11 cellular contexts compared by ENCODE assay signal in the genomic region with DNA sequence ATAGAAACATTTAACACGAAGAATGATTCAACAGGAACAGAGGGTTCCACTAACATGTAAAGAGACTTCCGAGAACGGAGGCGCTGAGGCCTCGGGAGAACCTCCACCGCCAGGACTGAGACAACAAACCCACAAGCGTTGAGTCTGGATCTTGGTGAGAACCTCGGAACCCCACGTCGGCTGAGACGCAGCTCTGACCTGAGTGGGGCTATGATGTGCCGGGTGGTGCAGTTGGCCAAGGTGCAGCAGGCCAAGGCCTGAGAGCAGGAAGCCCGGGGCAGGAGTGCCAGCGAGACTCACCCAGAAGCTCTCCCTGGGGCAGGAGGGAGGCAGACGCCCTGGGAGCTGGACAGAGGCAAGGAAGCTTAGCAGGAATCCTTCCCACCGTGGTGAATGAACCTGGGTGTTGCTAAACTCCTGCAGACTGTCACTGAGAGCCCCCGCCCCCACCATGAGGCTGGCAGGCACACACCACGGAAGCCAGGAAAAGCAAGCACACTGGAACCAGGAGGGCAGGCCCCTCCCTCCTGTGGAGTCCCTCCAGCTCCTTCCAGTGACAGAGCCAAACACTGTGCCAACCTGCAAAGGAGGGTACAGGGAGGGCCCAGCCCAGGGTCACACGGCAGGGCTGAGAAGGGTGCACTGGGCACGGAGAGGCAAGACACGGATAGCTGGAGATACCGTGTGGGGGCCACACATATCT. TPM values are rescaled to one million over a fixed set of nuclear protein-coding genes. Genes with fewer than 3 reads are reported as not detected.
A peak's percentile ranks its signal among the peaks of the same experiment; 100 is the strongest.
DNase-seq lines count a peak whose midpoint lies in the region; ATAC-seq and TF ChIP-seq lines count a peak whose summit lies in the region.
"Had no signal": no experiment of that assay in that cellular context is flagged by ENCODE, and none has a peak within 500 bp of the region (broad histone marks: within the 10 kb centered on the region; RNA-seq: fewer than 3 reads in every experiment).

No MANE protein-coding gene starts in this region.

- no peak overlapping the region for H3K4me3 ChIP-seq in SK-N-SH (ENCODE audit: low read depth in 2 of 2, low read length in 1 of 2)
- no peak overlapping the region for H3K4me3 ChIP-seq in breast epithelium
- H3K4me3 ChIP-seq in right lobe of liver = no peak overlapping the region
- no peak overlapping the region for H3K4me3 ChIP-seq in stomach smooth muscle (ENCODE audit: low read length in 2 of 2)
- H3K4me3 ChIP-seq: thoracic aorta had no signal

- no peak overlapping the region for H3K9ac ChIP-seq in SK-N-SH
- H3K9ac ChIP-seq in stomach smooth muscle (ENCODE audit: low read length in 2 of 2) = no peak overlapping the region

- TF ChIP-seq EP300 in SK-N-SH (IDR thresholded peaks at IDR 0.05; ENCODE audit: borderline replicate concordance in 1 of 2, low read depth in 1 of 2, low read length in 1 of 2) = no peak

- POLR2A ChIA-PET in SK-N-SH (lab: Yijun Ruan, JAX) = no interaction called here

- peaks cover 16 to 61% of the 10 kb centered on the region in 2 experiments for H3K36me3 ChIP-seq in SK-N-SH (replicated peaks in 1 of 2; ENCODE audit: control insufficient read depth in 1 of 2, insufficient read depth in 2 of 2, low read length in 1 of 2)
- no peaks in the 10 kb centered on the region for H3K36me3 ChIP-seq in breast epithelium
- H3K36me3 ChIP-seq in right lobe of liver = peaks cover 0 to 35% (median 5%) of the 10 kb centered on the region in 4 donors
- peaks cover 31 to 33% of the 10 kb centered on the region in 2 donors for H3K36me3 ChIP-seq in stomach smooth muscle (ENCODE audit: control insufficient read depth in 2 of 2, insufficient read depth in 2 of 2, low read length in 2 of 2)

- DNase-seq in SK-N-SH = peak; percentile 15
- DNase-seq in breast epithelium (ENCODE audit: low spot score in 2 of 2) = peak in 1 of 2 donors; percentile 62
- DNase-seq in right lobe of liver = peak; percentile 69 to 86 (median 83)
- no peak for DNase-seq in NCI-H1105 treated with DMSO at 0.1 percent for 48 hours (lab: John Stamatoyannopoulos, UW)
- DNase-seq in NCI-H526 (lab: John Stamatoyannopoulos, UW) = no peak
- DNase-seq: DND-41, NCI-H1436 treated with DMSO at 0.1 percent for 48 hours had no signal

- no peak for TF ChIP-seq CTCF in SK-N-SH (IDR thresholded peaks at IDR 0.05)
- TF ChIP-seq CTCF in breast epithelium (IDR thresholded peaks at IDR 0.05) = no peak
- TF ChIP-seq CTCF in right lobe of liver (IDR thresholded peaks at IDR 0.05) = no peak

- 87% methylated on average over 17 of the region's 22 CpGs for WGBS in SK-N-SH (ENCODE audit: low lambda C conversion rate)
- WGBS in right lobe of liver (ENCODE audit: insufficient coverage, low coverage, low lambda C conversion rate, missing lambda C conversion rate) = 74% methylated on average over 11 of the region's 22 CpGs

- CTCF ChIA-PET in SK-N-SH (lab: Yijun Ruan, JAX) = interaction anchor here (1.1 to 1.9 kb wide), 3 partner anchors 12 to 251 kb away, joined by 3 to 5 read pairs (median 3); no protein-coding TSS in a partner anchor

- TF ChIP-seq POLR2A in breast epithelium (IDR thresholded peaks at IDR 0.05) = no peak
- TF ChIP-seq POLR2A in right lobe of liver (IDR thresholded peaks at IDR 0.05) = no peak

- intact Hi-C loops in breast epithelium (cut with DNase I; ENCODE audit: low total_unique reads) (no loop called here), right lobe of liver (cut with DNase I) (no loop called here)

- no peaks in the 10 kb centered on the region for H3K9me3 ChIP-seq in SK-N-SH
- H3K9me3 ChIP-seq in breast epithelium = no peaks in the 10 kb centered on the region
- no peaks in the 10 kb centered on the region for H3K9me3 ChIP-seq in right lobe of liver
- no peaks in the 10 kb centered on the region for H3K9me3 ChIP-seq in stomach smooth muscle (ENCODE audit: control insufficient read depth in 2 of 2, low read length in 2 of 2)
- H3K9me3 ChIP-seq: thoracic aorta had no signal

- no peak overlapping the region for H3K4me2 ChIP-seq in SK-N-SH

- peaks cover 39% of the 10 kb centered on the region for H3K79me2 ChIP-seq in SK-N-SH (ENCODE audit: insufficient read depth)

- H3K27me3 ChIP-seq in SK-N-SH (ENCODE audit: insufficient read depth) (no peaks in the 10 kb centered on the region), breast epithelium (no peaks in the 10 kb centered on the region), right lobe of liver (no peaks in the 10 kb centered on the region), stomach smooth muscle (ENCODE audit: control insufficient read depth in 1 of 2, insufficient read depth in 2 of 2, low read length in 2 of 2) (no peaks in the 10 kb centered on the region)

- ATAC-seq in SK-N-SH treated with all-trans-retinoic acid at 6 μM for 48 hours (no peak), right lobe of liver (peak; percentile 84 to 88 (median 88)), GM21381 (IDR thresholded peaks at IDR 0.05; ENCODE audit: unreplicated experiment) (no peak)

- no peak overlapping the region for H2AFZ ChIP-seq in SK-N-SH (ENCODE audit: low read depth)

- H3K27ac ChIP-seq in SK-N-SH (ENCODE audit: low read depth in 2 of 2, low read length in 1 of 2) = no peak overlapping the region
- peak overlapping the region; percentile 32 to 60 for H3K27ac ChIP-seq in breast epithelium
- peak overlapping the region in 1 of 3 donors; percentile 43 for H3K27ac ChIP-seq in right lobe of liver
- H3K27ac ChIP-seq in stomach smooth muscle (ENCODE audit: low read length) = peak overlapping the region; percentile 46

- no peak for TF ChIP-seq RAD21 in SK-N-SH (IDR thresholded peaks at IDR 0.05; ENCODE audit: low read length)

- H3K4me1 ChIP-seq in SK-N-SH (ENCODE audit: control insufficient read depth in 1 of 2, insufficient read depth in 2 of 2, low read depth in 1 of 2, low read length in 1 of 2) (no peaks in the 10 kb centered on the region), breast epithelium (no peaks in the 10 kb centered on the region), right lobe of liver (peaks cover 0 to 19% (median 12%) of the 10 kb centered on the region in 4 donors), stomach smooth muscle (ENCODE audit: control insufficient read depth, insufficient read depth, low read length) (peaks cover 11% of the 10 kb centered on the region)

- no peaks in the 10 kb centered on the region for H3F3A ChIP-seq in SK-N-SH (replicated peaks; ENCODE audit: insufficient read depth)

- H4K20me1 ChIP-seq in SK-N-SH (ENCODE audit: insufficient read depth) = peaks cover 24% of the 10 kb centered on the region

- no peaks in the 10 kb centered on the region for H3K9me2 ChIP-seq in SK-N-SH

TF ChIP-seq in SK-N-SH, 30 proteins besides CTCF, POLR2A, EP300 and RAD21 (continues in another document):
- TF ChIP-seq USF1 (IDR thresholded peaks at IDR 0.05; ENCODE audit: borderline replicate concordance, low read depth) (no peak), MXI1 (IDR thresholded peaks at IDR 0.05; ENCODE audit: low read depth, low read length) (no peak), RXRA (IDR thresholded peaks at IDR 0.05; ENCODE audit: borderline replicate concordance, low read depth) (no peak), RFX5 (IDR thresholded peaks at IDR 0.05; ENCODE audit: low read length) (no peak)
- TF ChIP-seq, protein P1, sequence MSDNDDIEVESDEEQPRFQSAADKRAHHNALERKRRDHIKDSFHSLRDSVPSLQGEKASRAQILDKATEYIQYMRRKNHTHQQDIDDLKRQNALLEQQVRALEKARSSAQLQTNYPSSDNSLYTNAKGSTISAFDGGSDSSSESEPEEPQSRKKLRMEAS (IDR thresholded peaks at IDR 0.05; ENCODE audit: low read depth) = no peak

TF ChIP-seq in SK-N-SH treated with all-trans-retinoic acid at 6 μM for 48 hours, 23 proteins besides CTCF, POLR2A, EP300 and RAD21:
- TF ChIP-seq, protein P2, sequence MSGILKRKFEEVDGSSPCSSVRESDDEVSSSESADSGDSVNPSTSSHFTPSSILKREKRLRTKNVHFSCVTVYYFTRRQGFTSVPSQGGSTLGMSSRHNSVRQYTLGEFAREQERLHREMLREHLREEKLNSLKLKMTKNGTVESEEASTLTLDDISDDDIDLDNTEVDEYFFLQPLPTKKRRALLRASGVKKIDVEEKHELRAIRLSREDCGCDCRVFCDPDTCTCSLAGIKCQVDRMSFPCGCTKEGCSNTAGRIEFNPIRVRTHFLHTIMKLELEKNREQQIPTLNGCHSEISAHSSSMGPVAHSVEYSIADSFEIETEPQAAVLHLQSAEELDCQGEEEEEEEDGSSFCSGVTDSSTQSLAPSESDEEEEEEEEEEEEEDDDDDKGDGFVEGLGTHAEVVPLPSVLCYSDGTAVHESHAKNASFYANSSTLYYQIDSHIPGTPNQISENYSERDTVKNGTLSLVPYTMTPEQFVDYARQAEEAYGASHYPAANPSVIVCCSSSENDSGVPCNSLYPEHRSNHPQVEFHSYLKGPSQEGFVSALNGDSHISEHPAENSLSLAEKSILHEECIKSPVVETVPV (CRISPR knock-in tag; IDR thresholded peaks at IDR 0.05) = no peak
- TF ChIP-seq CSDC2 (CRISPR knock-in tag; IDR thresholded peaks at IDR 0.05) = no peak
- TF ChIP-seq ZNF70 (CRISPR knock-in tag; IDR thresholded peaks at IDR 0.05) = no peak

RNA-seq across cellular contexts. Expression of gene WDR4, which starts 34.8 kb away (rescaled TPM):
- polyA plus RNA-seq in SK-N-SH (2012; rRNA removed) = 21.8 and 26.5 TPM in 2 replicates
- polyA plus RNA-seq in SK-N-SH (2012; cell fraction: cytosol; rRNA removed) = 13.0 and 18.1 TPM in 2 replicates
- polyA plus RNA-seq in SK-N-SH (2012; cell fraction: nucleus; rRNA removed) = 36.3 and 54.9 TPM in 2 replicates
- total RNA-seq in breast epithelium (10 to 100 TPM in 2 of 3 donors, 1 to 10 TPM in 1; 6.2 to 16.4 (median 12.7) TPM), right lobe of liver (10 to 100 TPM in 1 of 6 experiments, 1 to 10 TPM in 5; 6.3 to 10.5 (median 8.0) TPM)

RNA-seq across cellular contexts. Expression of gene NDUFV3, which starts 48.5 kb away (rescaled TPM):
- 27.3 and 32.9 TPM in 2 replicates for polyA plus RNA-seq in SK-N-SH (2012; rRNA removed)
- 22.8 and 24.3 TPM in 2 replicates for polyA plus RNA-seq in SK-N-SH (2012; cell fraction: cytosol; rRNA removed)
- polyA plus RNA-seq in SK-N-SH (2012; cell fraction: nucleus; rRNA removed) = 26.2 and 27.4 TPM in 2 replicates
- total RNA-seq in breast epithelium (10 to 100 TPM; 49.9 to 62.9 (median 51.1) TPM), right lobe of liver (10 to 100 TPM; 18.9 to 39.1 (median 23.6) TPM)

Comparison
In these comparisons a context has a peak if more than half of its experiments do, and no peak if none do; other contexts are left out.
1. DNase-seq: peak in SK-N-SH (single experiment) and right lobe of liver (3 of 3); none in NCI-H1105 treated with DMSO at 0.1 percent for 48 hours (single experiment) and NCI-H526 (0 of 2).
2. H3K27ac ChIP-seq: peak in breast epithelium (2 of 2) and stomach smooth muscle (single experiment); none in SK-N-SH (0 of 2).
3. ATAC-seq: peak in right lobe of liver (4 of 4); none in SK-N-SH treated with all-trans-retinoic acid at 6 μM for 48 hours (single experiment) and GM21381 (single experiment).